20 cellular contexts compared by ENCODE assay signal in the genomic region with DNA sequence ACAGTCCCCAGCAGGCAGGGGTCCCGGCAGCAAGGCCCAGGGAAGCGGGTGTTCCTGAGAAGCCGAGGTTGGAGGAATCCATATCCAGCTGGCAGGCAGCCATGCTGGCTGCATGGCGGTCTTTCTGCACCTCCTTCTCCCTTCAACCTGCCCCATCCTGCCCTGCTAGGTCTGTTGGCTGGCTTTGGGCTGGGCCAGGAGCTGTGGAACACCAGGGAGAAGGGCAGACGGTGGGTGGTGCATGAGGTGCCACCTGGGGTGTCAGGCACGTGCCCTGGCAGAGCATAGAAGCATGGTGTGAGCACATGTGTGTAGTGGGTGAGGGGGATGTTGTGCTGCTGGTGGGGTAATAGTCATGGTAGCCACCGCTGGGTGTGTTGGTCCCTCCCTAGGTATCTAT.
"Had no signal": no experiment of that assay in that cellular context is flagged by ENCODE, and none has a peak within 500 bp of the region (broad histone marks: within the 10 kb centered on the region; RNA-seq: fewer than 3 reads in every experiment).

No MANE protein-coding gene starts in this region.

- H3K27ac ChIP-seq: brain microvascular endothelial cell, gastroesophageal sphincter, lower lobe of right lung, psoas muscle, sigmoid colon, thoracic aorta had no signal

- H3K4me3 Mint-ChIP-seq: activated CD8-positive, alpha-beta T cell treated with anti-CD3 and anti-CD28 coated beads, Interleukin-2, amount 10 ng/mL, durations not matched to agents 7 days and 5 days; activated naive CD8-positive, alpha-beta T cell treated with anti-CD3 and anti-CD28 coated beads, Interleukin-2, amount 10 ng/mL, durations not matched to agents 7 days and 5 days; naive thymus-derived CD8-positive, alpha-beta T cell; stimulated activated naive CD8-positive, alpha-beta T cell treated with anti-CD3 and anti-CD28 coated beads, Interleukin-15, amount 100 ng/mL, for 72 hours; T-helper 17 cell had no signal

- H3K4me1 Mint-ChIP-seq: activated naive CD8-positive, alpha-beta T cell treated with anti-CD3 and anti-CD28 coated beads, Interleukin-2, amount 10 ng/mL, durations not matched to agents 7 days and 5 days; stimulated activated naive CD8-positive, alpha-beta T cell treated with anti-CD3 and anti-CD28 coated beads, Interleukin-15, amount 100 ng/mL, for 72 hours; T-helper 17 cell had no signal

- H3K4me1 ChIP-seq: gastroesophageal sphincter, psoas muscle had no signal

- H3K36me3 Mint-ChIP-seq: activated naive CD8-positive, alpha-beta T cell treated with anti-CD3 and anti-CD28 coated beads, Interleukin-2, amount 10 ng/mL, durations not matched to agents 7 days and 5 days; naive thymus-derived CD8-positive, alpha-beta T cell had no signal

- H3K27me3 Mint-ChIP-seq: stimulated activated naive CD8-positive, alpha-beta T cell treated with anti-CD3 and anti-CD28 coated beads, Interleukin-15, amount 100 ng/mL, for 72 hours; T-helper 17 cell had no signal

- ATAC-seq: activated CD8-positive, alpha-beta T cell treated with anti-CD3 and anti-CD28 coated beads, Interleukin-2, amount 10 ng/mL, durations not matched to agents 7 days and 5 days; left colon; lower lobe of right lung; mucosa of descending colon; naive thymus-derived CD8-positive, alpha-beta T cell; psoas muscle; stimulated activated naive CD8-positive, alpha-beta T cell treated with anti-CD3 and anti-CD28 coated beads, Interleukin-15, amount 100 ng/mL, for 72 hours; T-helper 17 cell had no signal

- H3K27ac Mint-ChIP-seq: activated CD8-positive, alpha-beta T cell treated with anti-CD3 and anti-CD28 coated beads, Interleukin-2, amount 10 ng/mL, durations not matched to agents 7 days and 5 days; activated naive CD8-positive, alpha-beta T cell treated with anti-CD3 and anti-CD28 coated beads, Interleukin-2, amount 10 ng/mL, durations not matched to agents 7 days and 5 days; stimulated activated naive CD8-positive, alpha-beta T cell treated with anti-CD3 and anti-CD28 coated beads, Interleukin-15, amount 100 ng/mL, for 72 hours; T-helper 17 cell had no signal

- H3K9me3 Mint-ChIP-seq: activated naive CD8-positive, alpha-beta T cell treated with anti-CD3 and anti-CD28 coated beads, Interleukin-2, amount 10 ng/mL, durations not matched to agents 7 days and 5 days had no signal

- DNase-seq: activated CD4-positive, alpha-beta T cell treated with anti-CD3 and anti-CD28 coated beads for 48 hours; activated CD8-positive, alpha-beta memory T cell treated with anti-CD3 and anti-CD28 coated beads, Interleukin-2, amount 50 U/mL, for 4 hours; activated CD8-positive, alpha-beta T cell treated with anti-CD3 and anti-CD28 coated beads, Interleukin-2, amount 10 ng/mL, durations not matched to agents 7 days and 5 days; activated gamma-delta T cell treated with Interleukin-2 at 50 U/mL for 16 hours; activated naive CD8-positive, alpha-beta T cell treated with anti-CD3 and anti-CD28 coated beads, Interleukin-2, amount 10 ng/mL, durations not matched to agents 7 days and 5 days; activated T-cell treated with anti-CD3 and anti-CD28 coated beads, Interleukin-2, amount 50 U/mL, for 48 hours; brain microvascular endothelial cell; dermis blood vessel endothelial cell; lower lobe of right lung; mucosa of descending colon; naive thymus-derived CD8-positive, alpha-beta T cell; nucleus accumbens; psoas muscle; sigmoid colon; stimulated activated CD4-positive, alpha-beta T cell treated with anti-CD3 and anti-CD28 coated beads, Interleukin-1b, Interleukin-23, amount 100 ng/mL, for 48 hours; stimulated activated naive CD8-positive, alpha-beta T cell treated with anti-CD3 and anti-CD28 coated beads, Interleukin-15, amount 100 ng/mL, for 72 hours; T-helper 17 cell had no signal

- H3K27me3 ChIP-seq: brain microvascular endothelial cell, gastroesophageal sphincter, sigmoid colon had no signal

- H3K9me3 ChIP-seq: gastroesophageal sphincter, lower lobe of right lung, mucosa of descending colon, psoas muscle, sigmoid colon, thoracic aorta had no signal
